In genomic region chr17:62965649-62966425, GRCh38 we compare ENCODE assay signal across 8 cellular contexts. TPM values are rescaled to one million over a fixed set of nuclear protein-coding genes. Genes with fewer than 3 reads are reported as not detected.
DNase-seq lines count a peak whose midpoint lies in the region; ATAC-seq and TF ChIP-seq lines count a peak whose summit lies in the region.

Gene TANC2 (plus strand): TSS chr17:62966235. CDS start chr17:63009560, 43,325 bp downstream.

- no peaks in the 10 kb centered on the region for H3K9me3 Mint-ChIP-seq in endothelial cell (ENCODE audit: unreplicated experiment)

- no peaks in the 10 kb centered on the region for H3K9me3 ChIP-seq in NT2/D1 (ENCODE audit: insufficient read depth, low read length)

- no peaks in the 10 kb centered on the region for H3K79me1 ChIP-seq in mesendoderm (ENCODE audit: low read length)

- H3K36me3 ChIP-seq in NT2/D1 (ENCODE audit: insufficient read depth, insufficient read length, low read length) (no peaks in the 10 kb centered on the region), mesendoderm (ENCODE audit: control insufficient read depth, insufficient read depth, low read length) (no peaks in the 10 kb centered on the region)

- H2BK15ac ChIP-seq in mesendoderm (replicated peaks; ENCODE audit: low read depth): peak within 1 kb of the TSS; percentile 23

- H3K4me3 Mint-ChIP-seq in endothelial cell (ENCODE audit: unreplicated experiment): peak within 1 kb of the TSS; percentile 98

- no peak within 1 kb of the TSS for H2BK5ac ChIP-seq in mesendoderm (ENCODE audit: low read length)

- H3K4me3 ChIP-seq in NT2/D1 (ENCODE audit: insufficient read length, low read depth): peak within 1 kb of the TSS; percentile 73
- H3K4me3 ChIP-seq in mesendoderm (ENCODE audit: low read length): peak within 1 kb of the TSS; percentile 38

- no CpG with 5 or more reads among the region's 82 CpGs for WGBS in mesendoderm (ENCODE audit: extremely low coverage, insufficient coverage, low lambda C conversion rate)

- peaks cover 24% of the 10 kb centered on the region for H3K27me3 ChIP-seq in NT2/D1 (ENCODE audit: insufficient read depth, insufficient read length)
- H3K27me3 ChIP-seq in mesendoderm (ENCODE audit: insufficient read depth, low read length, poor library complexity): no peaks in the 10 kb centered on the region

- peak; percentile 83 for DNase-seq in 8988T
- peak; percentile 22 for DNase-seq in NT2/D1 (ENCODE audit: low read depth, low spot score)
- DNase-seq in activated CD8-positive, alpha-beta memory T cell treated with anti-CD3 and anti-CD28 coated beads, Interleukin-2, amount 50 U/mL, for 48 hours: peak; percentile 82
- peak; percentile 76 for DNase-seq in endothelial cell (ENCODE audit: low spot score)
- DNase-seq in mesendoderm: peak; percentile 93
- peak; percentile 30 to 54 (median 49) for DNase-seq in stimulated activated CD4-positive, alpha-beta T cell treated with anti-CD3 and anti-CD28 coated beads, TNF-alpha, amount 100 ng/mL, for 48 hours (ENCODE audit: low read depth in 3 of 3)

- H3K9ac ChIP-seq in NT2/D1 (ENCODE audit: insufficient read length, low read depth): peak within 1 kb of the TSS; percentile 71
- H3K9ac ChIP-seq in mesendoderm (ENCODE audit: low read length): peak within 1 kb of the TSS; percentile 74

- H3K27me3 Mint-ChIP-seq in endothelial cell (ENCODE audit: unreplicated experiment): peaks cover 3% of the 10 kb centered on the region

- no peak within 1 kb of the TSS for H3K27ac ChIP-seq in mesendoderm (ENCODE audit: low read depth, low read length)

- H2AK5ac ChIP-seq in mesendoderm (ENCODE audit: low read length): no peak within 1 kb of the TSS

- peak within 1 kb of the TSS; percentile 87 for H3K56ac ChIP-seq in mesendoderm (ENCODE audit: low read length)

- H4K5ac ChIP-seq in mesendoderm (ENCODE audit: low read length): no peak within 1 kb of the TSS

- peak within 1 kb of the TSS; percentile 37 for H3K4me2 ChIP-seq in mesendoderm (ENCODE audit: low read length)

- H3K4me1 ChIP-seq in NT2/D1 (ENCODE audit: insufficient read depth, insufficient read length): peaks cover 5% of the 10 kb centered on the region
- H3K4me1 ChIP-seq in mesendoderm (ENCODE audit: control insufficient read depth, low read depth, low read length): peaks cover 5% of the 10 kb centered on the region

- no peak within 1 kb of the TSS for H4K8ac ChIP-seq in mesendoderm (ENCODE audit: low read depth, low read length)

- H3K4me1 Mint-ChIP-seq in endothelial cell (ENCODE audit: unreplicated experiment): peaks cover 25% of the 10 kb centered on the region

- H3K27ac Mint-ChIP-seq in endothelial cell (ENCODE audit: unreplicated experiment): peak within 1 kb of the TSS; percentile 88

- peak within 1 kb of the TSS; percentile 46 for H3K4ac ChIP-seq in mesendoderm (ENCODE audit: low read depth, low read length)

- no peak within 1 kb of the TSS for H2BK120ac ChIP-seq in mesendoderm (ENCODE audit: low read depth, low read length)

- TF ChIP-seq CTCF in endothelial cell (IDR thresholded peaks at IDR 0.05; ENCODE audit: unreplicated experiment): no peak

- ATAC-seq in GM18873 (IDR thresholded peaks at IDR 0.05; ENCODE audit: low FRiP score, unreplicated experiment) (peak; percentile 42), HG03571 (IDR thresholded peaks at IDR 0.05; ENCODE audit: unreplicated experiment) (peak; percentile 54)

- H3K18ac ChIP-seq in mesendoderm (ENCODE audit: low read length): peak within 1 kb of the TSS; percentile 94

- H3K23ac ChIP-seq in mesendoderm (ENCODE audit: low read length): peak within 1 kb of the TSS; percentile 39

- H3K36me3 Mint-ChIP-seq in endothelial cell (ENCODE audit: low read depth, unreplicated experiment): no peaks in the 10 kb centered on the region

- no peaks in the 10 kb centered on the region for H3K79me2 ChIP-seq in mesendoderm (ENCODE audit: control insufficient read depth, insufficient read depth, low read length)

RNA-seq across cellular contexts. Expression of gene TANC2, which starts in this region (rescaled TPM):
- 86.1 TPM for total RNA-seq in endothelial cell (ENCODE audit: unreplicated experiment)
- 2.8 TPM for polyA plus RNA-seq in mesendoderm (2013, experiment 1 of 2)
- 3.0 TPM for polyA plus RNA-seq in mesendoderm (2013, experiment 2 of 2)

Comparison
In these comparisons a context has a peak if more than half of its experiments do, and no peak if none do; other contexts are left out.
1. DNase-seq: peak in every context shown above with its lines; median percentile 93 in mesendoderm; 83 in 8988T; 82 in activated CD8-positive, alpha-beta memory T cell treated with anti-CD3 and anti-CD28 coated beads, Interleukin-2, amount 50 U/mL, for 48 hours; 76 in endothelial cell; 49 in stimulated activated CD4-positive, alpha-beta T cell treated with anti-CD3 and anti-CD28 coated beads, TNF-alpha, amount 100 ng/mL, for 48 hours; 22 in NT2/D1.